21 cellular contexts compared by ENCODE assay signal in the genomic region with DNA sequence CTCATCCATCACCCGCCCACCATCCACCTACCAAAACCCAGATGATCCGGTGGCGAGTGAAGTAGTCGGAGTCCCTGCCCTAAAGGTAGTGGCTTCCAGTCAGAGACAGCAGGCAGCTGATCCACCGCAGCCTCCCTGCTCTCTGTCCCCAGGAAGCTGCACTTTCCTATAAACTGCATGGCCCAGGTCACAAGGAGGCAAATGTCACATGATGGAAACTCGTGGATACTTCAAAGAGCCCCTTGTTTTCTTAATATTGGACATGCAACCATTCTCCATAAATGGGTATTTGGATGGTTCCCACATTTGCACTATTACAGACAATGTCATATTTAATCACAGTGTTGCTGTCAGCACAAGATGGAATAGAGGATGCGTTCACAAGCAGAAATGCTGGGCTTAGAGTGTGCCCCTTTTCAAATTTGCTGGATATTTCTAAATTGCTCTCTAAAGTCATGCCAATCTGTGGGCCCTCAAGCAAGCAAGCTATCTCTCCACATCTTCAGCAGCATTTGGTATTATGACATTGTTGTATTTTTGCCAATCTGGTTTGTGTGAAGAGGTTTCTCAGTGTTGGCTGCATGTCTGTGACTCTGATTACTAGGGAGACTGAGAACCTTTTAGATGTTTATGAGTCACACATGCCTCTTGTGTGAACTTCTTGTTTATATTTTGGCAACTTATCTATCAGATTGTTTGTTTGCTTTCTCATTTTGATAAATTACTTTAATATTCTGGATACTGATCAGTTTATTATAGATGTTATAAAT.
DNase-seq lines count a peak whose midpoint lies in the region; ATAC-seq, FAIRE-seq and TF ChIP-seq lines count a peak whose summit lies in the region.
"Had no signal": no experiment of that assay in that cellular context is flagged by ENCODE, and none has a peak within 500 bp of the region (broad histone marks: within the 10 kb centered on the region; RNA-seq: fewer than 3 reads in every experiment).

No MANE protein-coding gene starts in this region.

- H3K9me3 ChIP-seq in keratinocyte (ENCODE audit: control insufficient read depth, low read depth, low read length) (no peaks in the 10 kb centered on the region), BE2C (no peaks in the 10 kb centered on the region), right lobe of liver (no peaks in the 10 kb centered on the region)
- H3K9me3 ChIP-seq: ascending aorta, BLaER1, thoracic aorta had no signal

- DNase-seq in COLO829 (ENCODE audit: low spot score) (peak; percentile 41), LHCN-M2 (ENCODE audit: low read depth) (peak; percentile 74), bronchial epithelial cell (ENCODE audit: low read depth) (peak; percentile 51), keratinocyte (ENCODE audit: low read depth, low spot score) (no peak), BE2C (no peak), right lobe of liver (no peak), DMS114 treated with DMSO at 0.1 percent for 48 hours (lab: John Stamatoyannopoulos, UW; ENCODE audit: unreplicated experiment) (no peak)
- DNase-seq in stimulated activated naive CD4-positive, alpha-beta T cell treated with Interleukin-2 at 50 U/mL for 16 hours (lab: John Stamatoyannopoulos, UW): no peak
- DNase-seq: activated CD4-positive, CD25-positive, alpha-beta regulatory T cell; activated gamma-delta T cell treated with Interleukin-2 at 50 U/mL for 16 hours; dorsolateral prefrontal cortex; left colon; NCI-H1105 treated with DMSO at 0.1 percent for 48 hours; nucleus accumbens; stimulated activated CD4-positive, alpha-beta T cell treated with anti-CD3 and anti-CD28 coated beads, Interleukin-4, amount 100 ng/mL, for 24 hours; stimulated activated CD8-positive, alpha-beta memory T cell treated with anti-CD3 and anti-CD28 coated beads, Interleukin-4, amount 100 ng/mL, for 48 hours had no signal

- no peak overlapping the region for H3K9ac ChIP-seq in keratinocyte (ENCODE audit: control insufficient read depth, extremely low read depth, insufficient read depth, low read length)
- H3K9ac ChIP-seq: BLaER1 had no signal

- no peaks in the 10 kb centered on the region for H4K20me1 ChIP-seq in keratinocyte (ENCODE audit: control insufficient read depth, extremely low read depth, insufficient read depth, low read length)
- H4K20me1 ChIP-seq: BLaER1 had no signal

- no peak for TF ChIP-seq CTCF in bronchial epithelial cell (IDR thresholded peaks at IDR 0.05; ENCODE audit: insufficient read depth, low read length, severe bottlenecking)
- no peak for TF ChIP-seq CTCF in keratinocyte (optimal IDR thresholded peaks at IDR 0.05 in 1 of 3, IDR thresholded peaks at IDR 0.05 in 1 of 3, conservative IDR thresholded peaks at IDR 0.05 in 1 of 3; ENCODE audit: extremely low read depth in 1 of 3, insufficient read depth in 2 of 3, low read length in 3 of 3)
- TF ChIP-seq CTCF in BE2C (IDR thresholded peaks at IDR 0.05; ENCODE audit: low read depth, low read length): no peak
- TF ChIP-seq CTCF in right lobe of liver (IDR thresholded peaks at IDR 0.05): no peak

- H3K27ac ChIP-seq in keratinocyte (ENCODE audit: control insufficient read depth, insufficient read depth, low read length): no peak overlapping the region
- H3K27ac ChIP-seq in right lobe of liver: no peak overlapping the region
- H3K27ac ChIP-seq: BLaER1, dorsolateral prefrontal cortex, thoracic aorta had no signal

- TF ChIP-seq POLR2A in right lobe of liver (IDR thresholded peaks at IDR 0.05): no peak

- intact Hi-C loops in right lobe of liver (cut with DNase I): no loop called here

- WGBS in right lobe of liver (ENCODE audit: insufficient coverage, low coverage, low lambda C conversion rate, missing lambda C conversion rate): 91% methylated on average over 7 of the region's 7 CpGs

- FAIRE-seq in bronchial epithelial cell (lab: Jason Lieb, UNC): no peak
- peak; percentile 69 for FAIRE-seq in keratinocyte (lab: Jason Lieb, UNC)
- FAIRE-seq: K562 had no signal

- H3K4me1 ChIP-seq in keratinocyte (ENCODE audit: control insufficient read depth, extremely low read depth, insufficient read depth, low read length) (peaks cover 15% of the 10 kb centered on the region), BE2C (peaks cover 23% of the 10 kb centered on the region), right lobe of liver (peaks cover 0 to 13% (median 0%) of the 10 kb centered on the region in 4 donors)
- H3K4me1 ChIP-seq: BLaER1 had no signal

- H3K36me3 ChIP-seq in bronchial epithelial cell (ENCODE audit: control insufficient read depth, insufficient read depth, low read length) (no peaks in the 10 kb centered on the region), keratinocyte (ENCODE audit: control insufficient read depth in 2 of 2, extremely low read depth in 1 of 2, insufficient read depth in 2 of 2, low read length in 2 of 2) (no peaks in the 10 kb centered on the region), BE2C (no peaks in the 10 kb centered on the region), right lobe of liver (no peaks in the 10 kb centered on the region)
- H3K36me3 ChIP-seq: ascending aorta, BLaER1, thoracic aorta had no signal

- H3K4me2 ChIP-seq in keratinocyte (ENCODE audit: control insufficient read depth, extremely low read depth, insufficient read depth, low read depth, low read length): no peak overlapping the region
- H3K4me2 ChIP-seq: BLaER1 had no signal

- ATAC-seq in right lobe of liver: no peak
- ATAC-seq: K562, left colon had no signal

- H3K27me3 ChIP-seq in bronchial epithelial cell (ENCODE audit: control insufficient read depth, insufficient read depth, low read length): no peaks in the 10 kb centered on the region
- no peaks in the 10 kb centered on the region for H3K27me3 ChIP-seq in keratinocyte (ENCODE audit: control insufficient read depth, extremely low read depth, insufficient read depth, low read length)
- no peaks in the 10 kb centered on the region for H3K27me3 ChIP-seq in BE2C
- H3K27me3 ChIP-seq in right lobe of liver: no peaks in the 10 kb centered on the region
- H3K27me3 ChIP-seq: ascending aorta, BLaER1, dorsolateral prefrontal cortex had no signal

- H2AFZ ChIP-seq in keratinocyte (ENCODE audit: control insufficient read depth, low read length): no peak overlapping the region

- dilution Hi-C loops in keratinocyte (cut with MboI; ENCODE audit: extremely low pct_ligation_motif_present, low sequenced_read_pairs): no loop called here

- no peaks in the 10 kb centered on the region for H3K9me1 ChIP-seq in keratinocyte (ENCODE audit: control insufficient read depth, extremely low read depth, insufficient read depth, low read length)

- H3K79me2 ChIP-seq in keratinocyte (ENCODE audit: control insufficient read depth, insufficient read depth, low read length): no peaks in the 10 kb centered on the region

- no peak overlapping the region for H3K4me3 ChIP-seq in bronchial epithelial cell (ENCODE audit: low read depth, low read length)
- no peak overlapping the region for H3K4me3 ChIP-seq in keratinocyte (ENCODE audit: control insufficient read depth in 2 of 3, extremely low read depth in 1 of 3, insufficient read depth in 2 of 3, low read depth in 1 of 3, low read length in 3 of 3)
- no peak overlapping the region for H3K4me3 ChIP-seq in BE2C (ENCODE audit: low read depth, low read length)
- no peak overlapping the region for H3K4me3 ChIP-seq in right lobe of liver
- H3K4me3 ChIP-seq: ascending aorta, BLaER1, dorsolateral prefrontal cortex, K562, skin epidermis, thoracic aorta had no signal

Comparison
In these comparisons a context has a peak if more than half of its experiments do, and no peak if none do; other contexts are left out.
1. DNase-seq: peak in COLO829 (single experiment), LHCN-M2 (single experiment) and bronchial epithelial cell (single experiment); none in keratinocyte (single experiment), stimulated activated naive CD4-positive, alpha-beta T cell treated with Interleukin-2 at 50 U/mL for 16 hours (single experiment), BE2C (single experiment), right lobe of liver (0 of 3) and DMS114 treated with DMSO at 0.1 percent for 48 hours (single experiment).